Comparison of ENCODE assay signal across 19 cellular contexts in the genomic region with DNA sequence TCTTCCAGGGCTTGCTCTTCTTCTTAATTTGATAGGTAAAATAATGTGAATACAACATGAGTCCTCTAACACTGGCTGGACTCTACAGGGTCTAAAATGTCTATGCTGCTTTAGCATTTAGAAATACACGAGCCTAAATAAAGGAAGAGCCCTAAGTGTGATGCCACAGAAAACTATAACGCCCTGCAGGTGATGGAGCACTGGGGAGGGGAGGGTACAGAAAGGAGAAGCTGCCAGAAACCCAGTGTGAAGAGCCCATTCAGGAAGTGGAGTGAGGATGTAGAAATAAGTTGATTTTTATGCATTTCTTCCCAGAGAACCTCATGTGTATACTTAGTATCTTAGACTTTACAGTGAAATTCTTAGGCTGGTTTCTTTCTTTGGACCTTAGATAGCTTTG.
DNase-seq lines count a peak whose midpoint lies in the region; ATAC-seq and TF ChIP-seq lines count a peak whose summit lies in the region.
"Had no signal": no experiment of that assay in that cellular context is flagged by ENCODE, and none has a peak within 500 bp of the region (broad histone marks: within the 10 kb centered on the region; RNA-seq: fewer than 3 reads in every experiment).

No MANE protein-coding gene starts in this region.

- no peaks in the 10 kb centered on the region for H3K27me3 Mint-ChIP-seq in activated CD4-positive, alpha-beta memory T cell treated with anti-CD3 and anti-CD28 coated beads for 36 hours
- no peaks in the 10 kb centered on the region for H3K27me3 Mint-ChIP-seq in activated CD4-positive, alpha-beta memory T cell treated with anti-CD3 and anti-CD28 coated beads, Interleukin-2, amount 10 ng/mL, durations not matched to agents 7 days and 5 days
- no peaks in the 10 kb centered on the region for H3K27me3 Mint-ChIP-seq in activated naive CD8-positive, alpha-beta T cell treated with anti-CD3 and anti-CD28 coated beads for 36 hours

- no peak for ATAC-seq in thoracic aorta (ENCODE audit: insufficient number of reproducible peaks, low FRiP score, low read depth)
- ATAC-seq: heart right ventricle, PC-3 had no signal

- CTCF ChIA-PET in activated CD4-positive, alpha-beta memory T cell treated with anti-CD3 and anti-CD28 coated beads for 36 hours (lab: Charles Lee) = no interaction called here
- CTCF ChIA-PET in activated CD4-positive, alpha-beta memory T cell treated with anti-CD3 and anti-CD28 coated beads, Interleukin-2, amount 10 ng/mL, durations not matched to agents 7 days and 5 days (lab: Charles Lee) = no interaction called here

- H3K9me3 Mint-ChIP-seq in activated CD4-positive, alpha-beta memory T cell treated with anti-CD3 and anti-CD28 coated beads for 36 hours = no peaks in the 10 kb centered on the region
- no peaks in the 10 kb centered on the region for H3K9me3 Mint-ChIP-seq in activated CD4-positive, alpha-beta memory T cell treated with anti-CD3 and anti-CD28 coated beads, Interleukin-2, amount 10 ng/mL, durations not matched to agents 7 days and 5 days
- no peaks in the 10 kb centered on the region for H3K9me3 Mint-ChIP-seq in activated naive CD8-positive, alpha-beta T cell treated with anti-CD3 and anti-CD28 coated beads for 36 hours

- H3K36me3 Mint-ChIP-seq in activated CD4-positive, alpha-beta memory T cell treated with anti-CD3 and anti-CD28 coated beads for 36 hours = peaks cover 39% of the 10 kb centered on the region
- peaks cover 59% of the 10 kb centered on the region for H3K36me3 Mint-ChIP-seq in activated CD4-positive, alpha-beta memory T cell treated with anti-CD3 and anti-CD28 coated beads, Interleukin-2, amount 10 ng/mL, durations not matched to agents 7 days and 5 days (ENCODE audit: low read depth)
- peaks cover 37% of the 10 kb centered on the region for H3K36me3 Mint-ChIP-seq in activated naive CD8-positive, alpha-beta T cell treated with anti-CD3 and anti-CD28 coated beads for 36 hours

- no peaks in the 10 kb centered on the region for H3K27me3 ChIP-seq in thoracic aorta (replicated peaks; ENCODE audit: insufficient read depth)
- H3K27me3 ChIP-seq in Peyer's patch = no peaks in the 10 kb centered on the region
- H3K27me3 ChIP-seq: heart right ventricle, transverse colon had no signal

- no peak for TF ChIP-seq POLR2A in Peyer's patch (IDR thresholded peaks at IDR 0.05)

- TF ChIP-seq CTCF in thoracic aorta (IDR thresholded peaks at IDR 0.05) (no peak), Peyer's patch (IDR thresholded peaks at IDR 0.05) (no peak)

- DNase-seq in activated CD4-positive, alpha-beta memory T cell treated with anti-CD3 and anti-CD28 coated beads for 36 hours = no peak
- no peak for DNase-seq in activated CD4-positive, alpha-beta memory T cell treated with anti-CD3 and anti-CD28 coated beads, Interleukin-2, amount 10 ng/mL, durations not matched to agents 7 days and 5 days
- peak; percentile 68 for DNase-seq in NOMO-1 treated with DMSO at 0.1 percent for 48 hours (lab: John Stamatoyannopoulos, UW; ENCODE audit: unreplicated experiment)
- no peak for DNase-seq in activated naive CD8-positive, alpha-beta T cell treated with anti-CD3 and anti-CD28 coated beads for 36 hours
- DNase-seq in thoracic aorta (ENCODE audit: low spot score) = no peak
- no peak for DNase-seq in COLO829 (ENCODE audit: low spot score)
- DNase-seq in Peyer's patch = no peak
- no peak for DNase-seq in kidney glomerular epithelial cell (lab: John Stamatoyannopoulos, UW)
- DNase-seq: activated CD4-positive, alpha-beta T cell treated with anti-CD3 and anti-CD28 coated beads, Interleukin-2, amount 50 U/mL, for 4 hours; effector CD4-positive, alpha-beta T cell; heart right ventricle; mammary epithelial cell; NCI-H187; NCI-H510A; SK-N-SH; stimulated activated CD4-positive, alpha-beta T cell treated with anti-CD3 and anti-CD28 coated beads, Interleukin-12 subunit alpha, Interleukin-12 subunit beta, amount 100 ng/mL, for 4 hours; transverse colon had no signal

- POLR2A ChIA-PET in activated CD4-positive, alpha-beta memory T cell treated with anti-CD3 and anti-CD28 coated beads for 36 hours (lab: Charles Lee) = no interaction called here
- POLR2A ChIA-PET in activated CD4-positive, alpha-beta memory T cell treated with anti-CD3 and anti-CD28 coated beads, Interleukin-2, amount 10 ng/mL, durations not matched to agents 7 days and 5 days (lab: Charles Lee) = interaction anchor here (1.1 kb wide), 1 partner anchor 222 kb away, joined by 3 read pairs; no protein-coding TSS in a partner anchor

- H3K36me3 ChIP-seq in thoracic aorta (peaks cover 20% of the 10 kb centered on the region), Peyer's patch (peaks cover 0 to 56% (median 0%) of the 10 kb centered on the region in 3 donors)

- peaks cover 5% of the 10 kb centered on the region for H3K4me1 Mint-ChIP-seq in activated CD4-positive, alpha-beta memory T cell treated with anti-CD3 and anti-CD28 coated beads for 36 hours (ENCODE audit: low read depth)
- peaks cover 19% of the 10 kb centered on the region for H3K4me1 Mint-ChIP-seq in activated CD4-positive, alpha-beta memory T cell treated with anti-CD3 and anti-CD28 coated beads, Interleukin-2, amount 10 ng/mL, durations not matched to agents 7 days and 5 days
- H3K4me1 Mint-ChIP-seq in activated naive CD8-positive, alpha-beta T cell treated with anti-CD3 and anti-CD28 coated beads for 36 hours = peaks cover 15% of the 10 kb centered on the region

- H3K27ac ChIP-seq in thoracic aorta = peak overlapping the region; percentile 4 to 22
- no peak overlapping the region for H3K27ac ChIP-seq in Peyer's patch
- H3K27ac ChIP-seq: heart right ventricle, transverse colon had no signal

- H3K9me3 ChIP-seq in thoracic aorta (no peaks in the 10 kb centered on the region), Peyer's patch (no peaks in the 10 kb centered on the region)
- H3K9me3 ChIP-seq: heart right ventricle, SK-N-SH, transverse colon had no signal

- intact Hi-C loops in activated CD4-positive, alpha-beta memory T cell treated with anti-CD3 and anti-CD28 coated beads for 36 hours (cut with micrococcal nuclease) = no loop called here

- H3K27ac Mint-ChIP-seq in activated CD4-positive, alpha-beta memory T cell treated with anti-CD3 and anti-CD28 coated beads for 36 hours = peak overlapping the region; percentile 1
- no peak overlapping the region for H3K27ac Mint-ChIP-seq in activated CD4-positive, alpha-beta memory T cell treated with anti-CD3 and anti-CD28 coated beads, Interleukin-2, amount 10 ng/mL, durations not matched to agents 7 days and 5 days
- H3K27ac Mint-ChIP-seq in activated naive CD8-positive, alpha-beta T cell treated with anti-CD3 and anti-CD28 coated beads for 36 hours = peak overlapping the region; percentile 22

- H3K4me3 ChIP-seq in thoracic aorta (no peak overlapping the region), Peyer's patch (no peak overlapping the region)
- H3K4me3 ChIP-seq: heart right ventricle, transverse colon had no signal

- H3K4me1 ChIP-seq in thoracic aorta (ENCODE audit: control insufficient read depth in 1 of 2, low read depth in 2 of 2) (peaks cover 2 to 16% of the 10 kb centered on the region in 2 donors), Peyer's patch (peaks cover 0 to 3% (median 0%) of the 10 kb centered on the region in 4 donors)

- no peak overlapping the region for H3K4me3 Mint-ChIP-seq in activated CD4-positive, alpha-beta memory T cell treated with anti-CD3 and anti-CD28 coated beads for 36 hours
- H3K4me3 Mint-ChIP-seq in activated CD4-positive, alpha-beta memory T cell treated with anti-CD3 and anti-CD28 coated beads, Interleukin-2, amount 10 ng/mL, durations not matched to agents 7 days and 5 days = no peak overlapping the region
- no peak overlapping the region for H3K4me3 Mint-ChIP-seq in activated naive CD8-positive, alpha-beta T cell treated with anti-CD3 and anti-CD28 coated beads for 36 hours
- H3K4me3 Mint-ChIP-seq: activated T-helper 1 cell treated with anti-CD3 and anti-CD28 coated beads, Interleukin-12 subunit alpha, Interleukin-12 subunit beta, Interleukin-2, Interleukin-4 antibody, amounts not matched to agents 30 ng/mL and 10 ng/mL and 1 ng/mL, durations not matched to agents 14 hours and 24 hours and 36 hours had no signal

Comparison
In these comparisons a context has a peak if more than half of its experiments do, and no peak if none do; other contexts are left out.
1. H3K27ac ChIP-seq: peak in thoracic aorta (2 of 2); none in Peyer's patch (0 of 4).